1 cellular context compared by ENCODE assay signal in the genomic region with DNA sequence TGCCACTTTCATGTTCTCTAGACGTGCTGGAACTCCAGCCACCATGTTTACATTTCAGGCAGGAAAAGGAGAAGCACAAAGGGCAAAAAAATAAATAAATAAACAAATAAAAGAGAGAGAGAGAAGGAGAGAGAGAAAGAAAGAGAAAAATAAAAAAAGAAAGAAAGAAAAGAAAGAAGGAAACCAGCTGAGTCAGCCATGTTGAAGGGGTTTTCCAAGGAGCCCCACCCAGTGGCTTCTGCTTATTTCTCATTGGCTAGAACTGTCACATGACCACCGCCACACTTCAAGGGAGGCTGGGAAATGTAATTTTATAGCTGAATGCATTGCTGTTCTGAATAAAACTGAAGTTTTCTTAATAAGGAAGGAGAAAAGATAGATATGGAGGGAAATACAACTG.
TF ChIP-seq lines count a peak whose summit lies in the region.

No MANE protein-coding gene starts in this region.

TF ChIP-seq in A549, 52 proteins besides CTCF, POLR2A, EP300 and RAD21:
- TF ChIP-seq, protein P1, sequence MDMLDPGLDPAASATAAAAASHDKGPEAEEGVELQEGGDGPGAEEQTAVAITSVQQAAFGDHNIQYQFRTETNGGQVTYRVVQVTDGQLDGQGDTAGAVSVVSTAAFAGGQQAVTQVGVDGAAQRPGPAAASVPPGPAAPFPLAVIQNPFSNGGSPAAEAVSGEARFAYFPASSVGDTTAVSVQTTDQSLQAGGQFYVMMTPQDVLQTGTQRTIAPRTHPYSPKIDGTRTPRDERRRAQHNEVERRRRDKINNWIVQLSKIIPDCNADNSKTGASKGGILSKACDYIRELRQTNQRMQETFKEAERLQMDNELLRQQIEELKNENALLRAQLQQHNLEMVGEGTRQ (IDR thresholded peaks at IDR 0.05), result peak; percentile 49
- TF ChIP-seq ZSCAN20 (CRISPR knock-in tag; IDR thresholded peaks at IDR 0.05) (no peak), EHF (CRISPR knock-in tag; IDR thresholded peaks at IDR 0.05) (no peak), RARB (CRISPR knock-in tag; IDR thresholded peaks at IDR 0.05) (no peak), HOXA7 (CRISPR knock-in tag; IDR thresholded peaks at IDR 0.05) (no peak), CBX2 (IDR thresholded peaks at IDR 0.05; ENCODE audit: borderline replicate concordance, low read depth) (no peak), MAFK (IDR thresholded peaks at IDR 0.05; ENCODE audit: partially characterized antibody) (peak; percentile 88), RFX5 (IDR thresholded peaks at IDR 0.05) (no peak), BHLHE40 (IDR thresholded peaks at IDR 0.05; ENCODE audit: low read depth, low read length) (no peak), CHD4 (IDR thresholded peaks at IDR 0.05; ENCODE audit: borderline replicate concordance) (no peak), HDAC2 (IDR thresholded peaks at IDR 0.05) (no peak)
